8 cellular contexts compared by ENCODE assay signal in the genomic region with DNA sequence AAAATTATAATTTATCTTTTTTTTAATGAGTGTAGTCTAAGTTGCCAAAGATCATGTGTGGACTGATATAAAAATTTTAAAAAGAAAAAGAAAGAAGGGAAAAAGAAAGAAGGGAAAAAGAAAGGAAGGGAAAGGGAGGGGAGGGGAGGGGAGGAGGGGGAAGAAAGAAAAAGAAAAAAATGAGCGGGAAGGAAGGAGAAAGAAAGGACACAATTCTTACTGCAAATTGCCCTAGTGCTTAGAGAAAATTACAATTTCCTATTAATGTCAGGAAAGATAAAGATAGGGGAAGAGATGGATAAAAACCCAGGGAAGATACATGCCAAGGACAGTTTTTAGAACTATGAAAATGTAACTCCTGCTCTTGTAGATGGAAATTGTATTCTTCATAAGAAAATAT.
"Had no signal": no experiment of that assay in that cellular context is flagged by ENCODE, and none has a peak within 500 bp of the region (broad histone marks: within the 10 kb centered on the region; RNA-seq: fewer than 3 reads in every experiment).

No MANE protein-coding gene starts in this region.

- DNase-seq: GDM1, GF-D8 had no signal

- FAIRE-seq: G401.6, GM12878, GM12891, GM12892, GM18507, GM19239 had no signal

- H3K4me3 ChIP-seq: GM12878 had no signal

- ATAC-seq: GM12878 had no signal
